In the genomic region with DNA sequence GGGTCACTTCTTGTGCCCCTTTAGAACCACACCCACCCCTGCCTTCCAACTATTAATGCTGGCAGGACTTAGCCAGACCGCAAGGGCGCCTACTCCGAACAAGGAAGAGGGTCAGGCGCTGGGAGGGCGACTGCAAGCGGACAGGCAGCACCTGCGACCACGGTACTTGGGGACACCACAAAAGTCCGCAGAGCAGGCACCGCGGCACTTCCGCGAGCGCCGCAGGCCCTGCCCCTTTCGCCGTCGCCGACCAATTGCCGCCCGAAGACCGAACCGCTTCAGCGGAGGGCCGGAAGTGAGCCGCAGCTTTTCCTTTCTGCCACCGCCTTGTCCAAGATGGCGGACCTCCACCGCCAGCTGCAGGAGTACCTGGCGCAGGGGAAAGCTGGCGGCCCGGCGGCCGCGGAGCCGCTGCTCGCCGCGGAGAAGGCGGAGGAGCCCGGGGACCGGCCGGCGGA, we compare ENCODE assay signal across 1 cellular context.
TF ChIP-seq lines count a peak whose summit lies in the region.

A gene with protein sequence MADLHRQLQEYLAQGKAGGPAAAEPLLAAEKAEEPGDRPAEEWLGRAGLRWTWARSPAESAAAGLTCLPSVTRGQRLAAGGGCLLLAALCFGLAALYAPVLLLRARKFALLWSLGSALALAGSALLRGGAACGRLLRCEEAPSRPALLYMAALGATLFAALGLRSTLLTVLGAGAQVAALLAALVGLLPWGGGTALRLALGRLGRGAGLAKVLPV (plus strand): TSS at position 305 of the 458 bp plus-strand sequence. CDS start 32 bp downstream, at position 337.

TF ChIP-seq in H1, 55 proteins besides CTCF, POLR2A, EP300 and RAD21 (continued from another document):
- peak; percentile 75; the same call in 1 of the 2 replicates for TF ChIP-seq GABPA (IDR thresholded peaks at IDR 0.05; ENCODE audit: borderline replicate concordance, insufficient read depth, low read length)
- TF ChIP-seq CTBP2 (IDR thresholded peaks at IDR 0.05; ENCODE audit: borderline replicate concordance, insufficient read depth, insufficient read length, low read length): no peak
